Comparison of ENCODE assay signal across 1 cellular context in genomic region chr13:97238432-97238831, GRCh38.
TF ChIP-seq lines count a peak whose summit lies in the region.

No MANE protein-coding gene starts in this region.

TF ChIP-seq in IMR-90, 13 proteins besides CTCF, POLR2A, EP300 and RAD21 (continued from another document):
- TF ChIP-seq RFX5 (IDR thresholded peaks at IDR 0.05; ENCODE audit: low read depth, low read length) (no peak), CHD1 (IDR thresholded peaks at IDR 0.05; ENCODE audit: low read depth, low read length) (no peak), USF2 (IDR thresholded peaks at IDR 0.05; ENCODE audit: low read depth, low read length) (no peak), MAZ (IDR thresholded peaks at IDR 0.05; ENCODE audit: borderline replicate concordance, low read depth, low read length) (no peak)
